Comparison of ENCODE assay signal across 9 cellular contexts in genomic region chr5:140488141-140488540, GRCh38. TPM values are rescaled to one million over a fixed set of nuclear protein-coding genes. Genes with fewer than 3 reads are reported as not detected.
DNase-seq lines count a peak whose midpoint lies in the region; ATAC-seq and TF ChIP-seq lines count a peak whose summit lies in the region.
"Not testable (repeated sequence)": the region's sequence is repeated elsewhere in the genome, so short reads cannot be mapped to it uniquely, and the experiment has no call there.
"Had no signal": no experiment of that assay in that cellular context is flagged by ENCODE, and none has a peak within 500 bp of the region (broad histone marks: within the 10 kb centered on the region; RNA-seq: fewer than 3 reads in every experiment).

No MANE protein-coding gene starts in this region.

- dilution Hi-C loops in mammary epithelial cell (cut with HindIII; ENCODE audit: low sequenced_read_pairs): not testable (repeated sequence)

- CTCF ChIA-PET in mammary epithelial cell (lab: Charles Lee; ENCODE audit: low non-redundant PET): not testable (repeated sequence)

- H2AFZ ChIP-seq in GM23248; mammary epithelial cell (ENCODE audit: low read depth, low read length): not testable (repeated sequence)

- in situ Hi-C loops in ACHN (cut with HindIII; ENCODE audit: low pct_ligation_motif_present, low pct_unique_long_range_greater_than_20kb, low sequenced_read_pairs); GM23248 (cut with MboI); mammary epithelial cell (cut with MboI; ENCODE audit: low sequenced_read_pairs in 2 of 2): not testable (repeated sequence)

- not testable (repeated sequence) for H3K9me3 Mint-ChIP-seq in activated T-cell treated with anti-CD3 and anti-CD28 coated beads, Interleukin-2, amount 50 U/mL, for 72 hours

- not testable (repeated sequence) for H3F3A ChIP-seq in GM23248 (ENCODE audit: insufficient read depth)

- H3K27ac ChIP-seq in GM23248; mammary epithelial cell (ENCODE audit: insufficient read depth, low read depth, low read length): not testable (repeated sequence)

- H3K9ac ChIP-seq in GM23248; mammary epithelial cell (ENCODE audit: insufficient read depth, low read length): not testable (repeated sequence)

- H4K20me1 ChIP-seq in GM23248 (ENCODE audit: insufficient read depth); mammary epithelial cell (ENCODE audit: insufficient read depth, low read length): not testable (repeated sequence)

- TF ChIP-seq CTCF in mammary epithelial cell (conservative IDR thresholded peaks at IDR 0.05 in 1 of 2, IDR thresholded peaks at IDR 0.05 in 1 of 2; ENCODE audit: extremely low read depth in 1 of 2, insufficient read depth in 1 of 2, low read depth in 1 of 2, low read length in 2 of 2); foreskin fibroblast (IDR thresholded peaks at IDR 0.05; ENCODE audit: low read depth, low read length): not testable (repeated sequence)

- not testable (repeated sequence) for ATAC-seq in activated T-cell treated with anti-CD3 and anti-CD28 coated beads, Interleukin-2, amount 50 U/mL, for 72 hours (replicated peaks in 1 of 2)

- not testable (repeated sequence) for H3K4me3 ChIP-seq in GM23248; mammary epithelial cell (replicated peaks in 1 of 3; ENCODE audit: insufficient read depth in 1 of 3, low read depth in 2 of 3, low read length in 3 of 3); foreskin fibroblast (ENCODE audit: low read depth in 1 of 2, low read length in 2 of 2)

- H3K36me3 ChIP-seq in GM23248 (ENCODE audit: low read depth): peaks cover 45% of the 10 kb centered on the region
- peaks cover 19% of the 10 kb centered on the region for H3K36me3 ChIP-seq in mammary epithelial cell (ENCODE audit: insufficient read depth, low read length)

- WGBS in GM23248 (ENCODE audit: low coverage in 1 of 2, low lambda C conversion rate in 2 of 2, missing lambda C conversion rate in 2 of 2), 2 experiments: 86 to 90% methylated on average over 4 of the region's 4 CpGs
- 87% methylated on average over 3 of the region's 4 CpGs for WGBS in mammary epithelial cell (ENCODE audit: low coverage, missing lambda C conversion rate)

- H3K4me1 ChIP-seq in GM23248 (ENCODE audit: insufficient read depth); mammary epithelial cell (ENCODE audit: insufficient read depth, low read length): not testable (repeated sequence)

- H3K4me2 ChIP-seq in GM23248 (ENCODE audit: unreplicated experiment); mammary epithelial cell (ENCODE audit: insufficient read depth, low read depth, low read length): not testable (repeated sequence)

- not testable (repeated sequence) for H3K9me2 ChIP-seq in GM23248 (ENCODE audit: insufficient read depth)

- H3K27me3 Mint-ChIP-seq in activated T-cell treated with anti-CD3 and anti-CD28 coated beads, Interleukin-2, amount 50 U/mL, for 72 hours (ENCODE audit: low read depth): not testable (repeated sequence)

- not testable (repeated sequence) for H3K4me1 Mint-ChIP-seq in activated T-cell treated with anti-CD3 and anti-CD28 coated beads, Interleukin-2, amount 50 U/mL, for 72 hours (ENCODE audit: low read depth)

- H3K36me3 Mint-ChIP-seq in activated T-cell treated with anti-CD3 and anti-CD28 coated beads, Interleukin-2, amount 50 U/mL, for 72 hours (ENCODE audit: insufficient read depth in 2 of 2): peaks cover 2 to 14% of the 10 kb centered on the region in 2 donors

- DNase-seq in ACHN: peak; percentile 10
- DNase-seq in GM23248: peak; percentile 7
- DNase-seq in HT1080 (ENCODE audit: low read depth): peak; percentile 29
- peak; percentile 17 for DNase-seq in MV-4-11 (lab: John Stamatoyannopoulos, UW)
- not testable (repeated sequence) for DNase-seq in activated T-cell treated with anti-CD3 and anti-CD28 coated beads, Interleukin-2, amount 50 U/mL, for 72 hours
- DNase-seq in mammary epithelial cell: peak; percentile 1
- peak; percentile 2 to 29 for DNase-seq in foreskin fibroblast

- peak overlapping the region; percentile 40 for H3K27ac Mint-ChIP-seq in activated T-cell treated with anti-CD3 and anti-CD28 coated beads, Interleukin-2, amount 50 U/mL, for 72 hours

- H3K27me3 ChIP-seq in GM23248 (replicated peaks; ENCODE audit: insufficient read depth); mammary epithelial cell (ENCODE audit: insufficient read depth, low read length): not testable (repeated sequence)

- intact Hi-C loops in mammary epithelial cell (cut with micrococcal nuclease): not testable (repeated sequence)

- BruUV-seq in mammary epithelial cell (replicated peaks; lab: Mats Ljungman, UMichigan): not testable (repeated sequence)

- not testable (repeated sequence) for H3K9me3 ChIP-seq in GM23248 (ENCODE audit: low read depth); mammary epithelial cell (replicated peaks; ENCODE audit: insufficient read depth, low read length)

- H3K79me2 ChIP-seq in GM23248 (ENCODE audit: insufficient read depth); mammary epithelial cell (ENCODE audit: insufficient read depth, low read length): not testable (repeated sequence)

- not testable (repeated sequence) for H3K4me3 Mint-ChIP-seq in activated T-cell treated with anti-CD3 and anti-CD28 coated beads, Interleukin-2, amount 50 U/mL, for 72 hours

RNA-seq across cellular contexts. Expression of gene EIF4EBP3, which starts 59.3 kb away (rescaled TPM):
- total RNA-seq in GM23248 (2014; rRNA removed; shearing (Covaris generic)): 0.54 and 2.3 TPM in 2 replicates
- polyA plus RNA-seq in GM23248 (2016; fragmentation: Nextera tagmentation; extraction: Ambion mirVana) (14.1 and 14.5 TPM in 2 replicates), mammary epithelial cell (2.8 TPM)
- 0.80 TPM in 1 of 2 replicates, not detected in the other for total RNA-seq in HT1080 (2014; rRNA removed; shearing (Covaris generic))
- polyA plus RNA-seq in HT1080 (2015; cell fraction: cytosol; rRNA removed): 4.2 and 4.5 TPM in 2 replicates
- polyA plus RNA-seq in HT1080 (2015; cell fraction: nucleus; rRNA removed): 1.8 and 3.1 TPM in 2 replicates
- total RNA-seq in activated T-cell treated with anti-CD3 and anti-CD28 coated beads, Interleukin-2, amount 50 U/mL, for 72 hours: 10 to 100 TPM; 14.4 to 16.8 TPM
- total RNA-seq in mammary epithelial cell: 1 to 10 TPM; 1.8 to 6.0 TPM
- polyA minus RNA-seq in mammary epithelial cell: not detected
- total RNA-seq: Daoy, H4 had no signal
